ENCODE assay signal across 8 cellular contexts in the genomic region with DNA sequence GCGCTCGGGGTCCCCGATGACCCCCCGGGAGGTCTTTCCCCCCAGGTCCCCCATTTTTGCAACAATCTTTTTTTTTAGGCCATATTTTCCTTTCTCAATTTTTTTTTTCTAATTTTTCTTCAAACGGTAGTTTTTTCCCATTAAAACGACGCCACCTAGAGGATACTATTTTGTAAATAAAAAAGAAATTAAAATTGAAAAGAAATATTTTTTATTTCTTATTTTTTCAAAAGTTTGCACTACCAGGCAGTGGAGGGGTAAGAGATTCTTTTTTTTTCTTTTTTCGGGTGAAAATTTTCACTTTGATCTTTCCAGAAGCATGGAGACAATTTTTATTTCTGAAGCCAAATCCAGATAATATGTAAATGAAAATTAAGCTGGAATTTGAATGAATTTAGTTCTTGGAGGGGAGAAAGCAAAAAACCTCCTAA. TPM values are rescaled to one million over a fixed set of nuclear protein-coding genes. Genes with fewer than 3 reads are reported as not detected.
DNase-seq lines count a peak whose midpoint lies in the region; ATAC-seq, FAIRE-seq and TF ChIP-seq lines count a peak whose summit lies in the region.

No MANE protein-coding gene starts in this region.

- TF ChIP-seq CTCF in A549 (IDR thresholded peaks at IDR 0.05) (peak; percentile 71), GM12875 (IDR thresholded peaks at IDR 0.05; ENCODE audit: borderline replicate concordance, insufficient read depth, low read depth, low read length) (no peak), foreskin keratinocyte (conservative IDR thresholded peaks at IDR 0.05) (peak; percentile 59)

- H3K4me2 ChIP-seq in A549 = peak overlapping the region; percentile 88

- POLR2A ChIA-PET in A549 (lab: Yijun Ruan, JAX) = interaction anchor here (0.7 kb wide), 1 partner anchor 10 kb away, joined by 4 read pairs; no protein-coding TSS in a partner anchor

- TF ChIP-seq EP300 in A549 (IDR thresholded peaks at IDR 0.05) = no peak

- H3K27me3 ChIP-seq in foreskin keratinocyte = no peaks in the 10 kb centered on the region

- CTCF ChIA-PET in A549 (lab: Yijun Ruan, JAX) = interaction anchor here (0.6 to 2.3 kb wide), 21 partner anchors 10 to 695 kb away, joined by 3 to 13 read pairs (median 4); no protein-coding TSS in a partner anchor

- H3K4me3 Mint-ChIP-seq in T-helper 17 cell = peak overlapping the region; percentile 98

- peaks cover 27% of the 10 kb centered on the region for H3K27me3 Mint-ChIP-seq in T-helper 17 cell

- DNase-seq in A549 (ENCODE audit: low read depth in 1 of 2, low spot score in 1 of 2) = no peak
- DNase-seq in T-helper 17 cell = no peak
- DNase-seq in foreskin keratinocyte = no peak
- peak; percentile 60 for DNase-seq in retina
- DNase-seq in NCI-H2029 treated with DMSO at 0.1 percent for 48 hours (lab: John Stamatoyannopoulos, UW) = no peak

- peak overlapping the region; percentile 100 for H3K4me3 ChIP-seq in A549
- peak overlapping the region; percentile 46 for H3K4me3 ChIP-seq in GM12875 (ENCODE audit: low read depth, low read length)

- 2% methylated on average over 8 of the region's 8 CpGs for WGBS in A549 (ENCODE audit: missing lambda C conversion rate)

- peak; percentile 7 to 52; a peak in 4 of 5 replicates for TF ChIP-seq RAD21 in A549 (conservative IDR thresholded peaks at IDR 0.05 in 1 of 2, IDR thresholded peaks at IDR 0.05 in 1 of 2)

- no peak overlapping the region for H3K27ac Mint-ChIP-seq in T-helper 17 cell

- H3K9me3 ChIP-seq in A549 (no peaks in the 10 kb centered on the region), T-helper 17 cell (ENCODE audit: control insufficient read depth, low read length, poor library complexity, severe bottlenecking) (no peaks in the 10 kb centered on the region)

- H3K27ac ChIP-seq in A549 (peak overlapping the region; percentile 97 to 100), foreskin keratinocyte (peak overlapping the region; percentile 39)

- H3K4me1 ChIP-seq in A549 (peaks cover 18% of the 10 kb centered on the region; the same call in 2 of the 3 replicates), foreskin keratinocyte (peaks cover 12% of the 10 kb centered on the region)

- FAIRE-seq in A549 (lab: Jason Lieb, UNC) = no peak

- no peak for TF ChIP-seq POLR2A in A549 (IDR thresholded peaks at IDR 0.05; ENCODE audit: low read length)

- H3K4me1 Mint-ChIP-seq in T-helper 17 cell = peaks cover 3% of the 10 kb centered on the region

- peaks cover 4% of the 10 kb centered on the region for H3K36me3 Mint-ChIP-seq in T-helper 17 cell (ENCODE audit: low read depth)

- ATAC-seq in A549 (no peak), T-helper 17 cell (no peak), foreskin keratinocyte (no peak), HG03159 (IDR thresholded peaks at IDR 0.05; ENCODE audit: unreplicated experiment) (no peak), HG02981 (IDR thresholded peaks at IDR 0.05; ENCODE audit: unreplicated experiment) (no peak)

TF ChIP-seq in A549, 52 proteins besides CTCF, POLR2A, EP300 and RAD21:
- TF ChIP-seq, protein P1, sequence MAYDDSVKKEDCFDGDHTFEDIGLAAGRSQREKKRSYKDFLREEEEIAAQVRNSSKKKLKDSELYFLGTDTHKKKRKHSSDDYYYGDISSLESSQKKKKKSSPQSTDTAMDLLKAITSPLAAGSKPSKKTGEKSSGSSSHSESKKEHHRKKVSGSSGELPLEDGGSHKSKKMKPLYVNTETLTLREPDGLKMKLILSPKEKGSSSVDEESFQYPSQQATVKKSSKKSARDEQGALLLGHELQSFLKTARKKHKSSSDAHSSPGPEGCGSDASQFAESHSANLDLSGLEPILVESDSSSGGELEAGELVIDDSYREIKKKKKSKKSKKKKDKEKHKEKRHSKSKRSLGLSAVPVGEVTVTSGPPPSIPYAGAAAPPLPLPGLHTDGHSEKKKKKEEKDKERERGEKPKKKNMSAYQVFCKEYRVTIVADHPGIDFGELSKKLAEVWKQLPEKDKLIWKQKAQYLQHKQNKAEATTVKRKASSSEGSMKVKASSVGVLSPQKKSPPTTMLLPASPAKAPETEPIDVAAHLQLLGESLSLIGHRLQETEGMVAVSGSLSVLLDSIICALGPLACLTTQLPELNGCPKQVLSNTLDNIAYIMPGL (CRISPR knock-in tag; IDR thresholded peaks at IDR 0.05; ENCODE audit: borderline replicate concordance) = no peak
- no peak for TF ChIP-seq NPAS2 (CRISPR knock-in tag; IDR thresholded peaks at IDR 0.05; ENCODE audit: borderline replicate concordance)
- TF ChIP-seq SMC3 (IDR thresholded peaks at IDR 0.05) = peak; percentile 51
- TF ChIP-seq PHF8 (IDR thresholded peaks at IDR 0.05; ENCODE audit: borderline replicate concordance, low read depth) = 0 out of 2 replicates have a peak, but pooled peaks have one; percentile 10

RNA-seq across cellular contexts. Expression of a gene that starts 0.7 kb away (rescaled TPM):
- polyA plus RNA-seq in A549 (2011; rRNA removed) = 9.0 and 13.1 TPM in 2 replicates
- 7.3 and 9.6 TPM in 2 replicates for polyA plus RNA-seq in A549 (2012; cell fraction: cytosol; rRNA removed)
- polyA plus RNA-seq in A549 (2012; cell fraction: nucleus; rRNA removed) = 19.2 and 22.9 TPM in 2 replicates
- 9.2 to 10.3 TPM (median 10.0 TPM) in 3 replicates for polyA plus RNA-seq in A549 (2017; fragmentation: RNase III; extraction: RNeasy Plus Mini Kit Qiagen cat#74134 plus additional on column Dnase treatment)
- polyA minus RNA-seq in A549 (2011; rRNA and poly(A)+ RNA removed) = 16.9 and 21.4 TPM in 2 replicates
- total RNA-seq in T-helper 17 cell = 1 to 10 TPM in 1 of 2 donors, under 1 TPM in 1; 0.60 to 1.7 TPM
- 10.7 and 11.4 TPM in 2 replicates for total RNA-seq in foreskin keratinocyte
- 2.8 TPM in 2 replicates for polyA plus RNA-seq in foreskin keratinocyte
